In the genomic region with DNA sequence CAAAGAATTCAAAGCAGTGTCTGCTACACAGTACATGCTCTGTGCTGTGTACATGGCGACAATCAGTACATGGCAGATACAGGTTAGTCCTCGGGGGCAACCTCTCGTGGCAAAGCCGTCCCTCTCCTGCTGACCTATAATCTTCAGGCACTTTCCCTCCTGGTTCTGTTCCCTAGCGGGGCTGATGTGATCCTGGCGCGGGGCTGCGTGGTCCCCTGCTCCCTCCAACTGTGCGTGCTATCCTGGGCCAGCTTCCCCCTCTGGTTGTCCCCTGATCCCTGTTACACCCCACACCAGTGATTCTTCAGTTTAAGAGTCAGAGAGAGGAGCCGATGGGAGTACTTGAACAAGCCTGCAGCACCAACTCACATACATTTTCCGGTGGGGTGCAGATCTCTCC, we compare ENCODE assay signal across 1 cellular context.
TF ChIP-seq lines count a peak whose summit lies in the region.

No MANE protein-coding gene starts in this region.

TF ChIP-seq in neural cell, 6 proteins besides CTCF, POLR2A, EP300 and RAD21:
- TF ChIP-seq TAF1 (IDR thresholded peaks at IDR 0.05; ENCODE audit: low read depth): no peak
- TF ChIP-seq EZH2 (IDR thresholded peaks at IDR 0.05; ENCODE audit: borderline replicate concordance, insufficient read depth, low read length, poor library complexity, severe bottlenecking): no peak
- no peak for TF ChIP-seq POLR2AphosphoS5 (IDR thresholded peaks at IDR 0.05)
- TF ChIP-seq MXI1 (conservative IDR thresholded peaks at IDR 0.05; ENCODE audit: poor library complexity, severe bottlenecking): no peak
- TF ChIP-seq SMC3 (conservative IDR thresholded peaks at IDR 0.05; ENCODE audit: poor library complexity): no peak
- TF ChIP-seq, protein P1, sequence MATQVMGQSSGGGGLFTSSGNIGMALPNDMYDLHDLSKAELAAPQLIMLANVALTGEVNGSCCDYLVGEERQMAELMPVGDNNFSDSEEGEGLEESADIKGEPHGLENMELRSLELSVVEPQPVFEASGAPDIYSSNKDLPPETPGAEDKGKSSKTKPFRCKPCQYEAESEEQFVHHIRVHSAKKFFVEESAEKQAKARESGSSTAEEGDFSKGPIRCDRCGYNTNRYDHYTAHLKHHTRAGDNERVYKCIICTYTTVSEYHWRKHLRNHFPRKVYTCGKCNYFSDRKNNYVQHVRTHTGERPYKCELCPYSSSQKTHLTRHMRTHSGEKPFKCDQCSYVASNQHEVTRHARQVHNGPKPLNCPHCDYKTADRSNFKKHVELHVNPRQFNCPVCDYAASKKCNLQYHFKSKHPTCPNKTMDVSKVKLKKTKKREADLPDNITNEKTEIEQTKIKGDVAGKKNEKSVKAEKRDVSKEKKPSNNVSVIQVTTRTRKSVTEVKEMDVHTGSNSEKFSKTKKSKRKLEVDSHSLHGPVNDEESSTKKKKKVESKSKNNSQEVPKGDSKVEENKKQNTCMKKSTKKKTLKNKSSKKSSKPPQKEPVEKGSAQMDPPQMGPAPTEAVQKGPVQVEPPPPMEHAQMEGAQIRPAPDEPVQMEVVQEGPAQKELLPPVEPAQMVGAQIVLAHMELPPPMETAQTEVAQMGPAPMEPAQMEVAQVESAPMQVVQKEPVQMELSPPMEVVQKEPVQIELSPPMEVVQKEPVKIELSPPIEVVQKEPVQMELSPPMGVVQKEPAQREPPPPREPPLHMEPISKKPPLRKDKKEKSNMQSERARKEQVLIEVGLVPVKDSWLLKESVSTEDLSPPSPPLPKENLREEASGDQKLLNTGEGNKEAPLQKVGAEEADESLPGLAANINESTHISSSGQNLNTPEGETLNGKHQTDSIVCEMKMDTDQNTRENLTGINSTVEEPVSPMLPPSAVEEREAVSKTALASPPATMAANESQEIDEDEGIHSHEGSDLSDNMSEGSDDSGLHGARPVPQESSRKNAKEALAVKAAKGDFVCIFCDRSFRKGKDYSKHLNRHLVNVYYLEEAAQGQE (IDR thresholded peaks at IDR 0.05; ENCODE audit: borderline replicate concordance): no peak
